ENCODE assay signal across 8 cellular contexts in genomic region chr2:241273552-241273988, GRCh38. TPM values are rescaled to one million over a fixed set of nuclear protein-coding genes. Genes with fewer than 3 reads are reported as not detected.
DNase-seq lines count a peak whose midpoint lies in the region; ATAC-seq and TF ChIP-seq lines count a peak whose summit lies in the region.

No MANE protein-coding gene starts in this region.

- ATAC-seq in HG03097 (IDR thresholded peaks at IDR 0.05; ENCODE audit: low FRiP score, unreplicated experiment), result no peak
- no peak for ATAC-seq in HG03139 (IDR thresholded peaks at IDR 0.05; ENCODE audit: unreplicated experiment)

- no peak for TF ChIP-seq EP300 in stomach (IDR thresholded peaks at IDR 0.05)

- peaks cover 29% of the 10 kb centered on the region for H3K4me1 ChIP-seq in hepatocyte (ENCODE audit: insufficient read depth)
- peaks cover 25 to 54% (median 45%) of the 10 kb centered on the region in 4 donors for H3K4me1 ChIP-seq in stomach

- 73% methylated on average over 7 of the region's 7 CpGs for WGBS in hepatocyte (ENCODE audit: low lambda C conversion rate, missing lambda C conversion rate)
- 50 to 64% (median 59%) methylated on average over 7 of the region's 7 CpGs for WGBS in stomach, 5 donors

- peak overlapping the region; percentile 89 for H3K4me2 ChIP-seq in hepatocyte

- no peak overlapping the region for H3K4me3 ChIP-seq in hepatocyte
- peak overlapping the region in 3 of 4 donors; percentile 95 to 98 (median 98) for H3K4me3 ChIP-seq in stomach

- no peaks in the 10 kb centered on the region for H3K27me3 Mint-ChIP-seq in activated CD4-positive, alpha-beta T cell treated with anti-CD3 and anti-CD28 coated beads, Interleukin-2, amount 10 ng/mL, durations not matched to agents 24 days and 14 days
- no peaks in the 10 kb centered on the region for H3K27me3 Mint-ChIP-seq in activated CD4-positive, alpha-beta memory T cell treated with anti-CD3 and anti-CD28 coated beads for 36 hours

- H3K9me3 Mint-ChIP-seq in activated CD4-positive, alpha-beta T cell treated with anti-CD3 and anti-CD28 coated beads, Interleukin-2, amount 10 ng/mL, durations not matched to agents 24 days and 14 days, result peaks cover 11% of the 10 kb centered on the region
- H3K9me3 Mint-ChIP-seq in activated CD4-positive, alpha-beta memory T cell treated with anti-CD3 and anti-CD28 coated beads for 36 hours, result peaks cover 14% of the 10 kb centered on the region

- H3K27ac ChIP-seq in hepatocyte (peak overlapping the region; percentile 96), stomach (peak overlapping the region; percentile 94 to 98 (median 97))

- H3K9me2 ChIP-seq in hepatocyte (replicated peaks; ENCODE audit: insufficient read depth), result no peaks in the 10 kb centered on the region

- H3K36me3 ChIP-seq in hepatocyte (replicated peaks; ENCODE audit: insufficient read depth, low read depth) (no peaks in the 10 kb centered on the region), stomach (peaks cover 0 to 5% (median 2%) of the 10 kb centered on the region in 4 donors)

- peaks cover 28% of the 10 kb centered on the region for H3K36me3 Mint-ChIP-seq in activated CD4-positive, alpha-beta T cell treated with anti-CD3 and anti-CD28 coated beads, Interleukin-2, amount 10 ng/mL, durations not matched to agents 24 days and 14 days (ENCODE audit: low read depth)
- peaks cover 13% of the 10 kb centered on the region for H3K36me3 Mint-ChIP-seq in activated CD4-positive, alpha-beta memory T cell treated with anti-CD3 and anti-CD28 coated beads for 36 hours

- H3K4me1 Mint-ChIP-seq in activated CD4-positive, alpha-beta T cell treated with anti-CD3 and anti-CD28 coated beads, Interleukin-2, amount 10 ng/mL, durations not matched to agents 24 days and 14 days, result peaks cover 33% of the 10 kb centered on the region
- peaks cover 45% of the 10 kb centered on the region for H3K4me1 Mint-ChIP-seq in activated CD4-positive, alpha-beta memory T cell treated with anti-CD3 and anti-CD28 coated beads for 36 hours (ENCODE audit: low read depth)

- H3K4me3 Mint-ChIP-seq in activated CD4-positive, alpha-beta T cell treated with anti-CD3 and anti-CD28 coated beads, Interleukin-2, amount 10 ng/mL, durations not matched to agents 24 days and 14 days, result peak overlapping the region; percentile 80
- H3K4me3 Mint-ChIP-seq in activated CD4-positive, alpha-beta memory T cell treated with anti-CD3 and anti-CD28 coated beads for 36 hours, result peak overlapping the region; percentile 60

- H4K20me1 ChIP-seq in hepatocyte (ENCODE audit: insufficient read depth, poor library complexity, severe bottlenecking), result peaks cover 35% of the 10 kb centered on the region

- no peak for TF ChIP-seq CTCF in hepatocyte (IDR thresholded peaks at IDR 0.05; ENCODE audit: poor library complexity)
- TF ChIP-seq CTCF in stomach (IDR thresholded peaks at IDR 0.05), result no peak

- H3K79me2 ChIP-seq in hepatocyte, result peaks cover 97% of the 10 kb centered on the region

- TF ChIP-seq POLR2A in stomach (IDR thresholded peaks at IDR 0.05), result no peak

- CTCF ChIA-PET in activated CD4-positive, alpha-beta memory T cell treated with anti-CD3 and anti-CD28 coated beads for 36 hours (lab: Charles Lee), result no interaction called here

- H3K9me3 ChIP-seq in hepatocyte (ENCODE audit: low read depth) (no peaks in the 10 kb centered on the region), stomach (no peaks in the 10 kb centered on the region)

- no peaks in the 10 kb centered on the region for H3K27me3 ChIP-seq in hepatocyte
- no peaks in the 10 kb centered on the region for H3K27me3 ChIP-seq in stomach

- H2AFZ ChIP-seq in hepatocyte, result no peak overlapping the region

- DNase-seq in activated CD4-positive, alpha-beta T cell treated with anti-CD3 and anti-CD28 coated beads, Interleukin-2, amount 10 ng/mL, durations not matched to agents 24 days and 14 days, result no peak
- DNase-seq in activated CD4-positive, alpha-beta T cell treated with anti-CD3 and anti-CD28 coated beads for 48 hours, result no peak
- DNase-seq in activated CD4-positive, alpha-beta memory T cell treated with anti-CD3 and anti-CD28 coated beads for 36 hours, result no peak
- DNase-seq in hepatocyte (ENCODE audit: low spot score) (no peak), stomach (peak; percentile 17), NCI-H187 (lab: John Stamatoyannopoulos, UW) (no peak)

- POLR2A ChIA-PET in activated CD4-positive, alpha-beta memory T cell treated with anti-CD3 and anti-CD28 coated beads for 36 hours (lab: Charles Lee), result no interaction called here

- H3K27ac Mint-ChIP-seq in activated CD4-positive, alpha-beta T cell treated with anti-CD3 and anti-CD28 coated beads, Interleukin-2, amount 10 ng/mL, durations not matched to agents 24 days and 14 days, result peak overlapping the region; percentile 74
- peak overlapping the region; percentile 19 for H3K27ac Mint-ChIP-seq in activated CD4-positive, alpha-beta memory T cell treated with anti-CD3 and anti-CD28 coated beads for 36 hours

- intact Hi-C loops in activated CD4-positive, alpha-beta T cell treated with anti-CD3 and anti-CD28 coated beads, Interleukin-2, amount 10 ng/mL, durations not matched to agents 24 days and 14 days (cut with micrococcal nuclease), result no loop called here
- intact Hi-C loops in activated CD4-positive, alpha-beta memory T cell treated with anti-CD3 and anti-CD28 coated beads for 36 hours (cut with micrococcal nuclease), result loop anchor here (2.0 to 10.0 kb wide), 2 partner anchors 41 to 199 kb away; partner anchors contain the start of genes HDLBP and SEPTIN2
- intact Hi-C loops in stomach (cut with DNase I; ENCODE audit: low total_unique reads), result no loop called here

RNA-seq across cellular contexts. Expression of gene HDLBP, which starts 41.9 kb away (rescaled TPM):
- total RNA-seq in activated CD4-positive, alpha-beta T cell treated with anti-CD3 and anti-CD28 coated beads, Interleukin-2, amount 10 ng/mL, durations not matched to agents 24 days and 14 days, result 266 and 270 TPM in 2 replicates
- total RNA-seq in activated CD4-positive, alpha-beta memory T cell treated with anti-CD3 and anti-CD28 coated beads for 36 hours, result 100 to 1,000 TPM; 243 to 251 TPM
- total RNA-seq in hepatocyte (393 and 437 TPM in 2 replicates), stomach (100 to 1,000 TPM; 350 to 752 (median 530) TPM)
- polyA plus RNA-seq in hepatocyte (389 and 394 TPM in 2 replicates), stomach (100 to 1,000 TPM; 171 to 207 (median 173) TPM)

RNA-seq across cellular contexts. Expression of gene SEPTIN2, which starts 42.2 kb away (rescaled TPM):
- 212 and 215 TPM in 2 replicates for total RNA-seq in activated CD4-positive, alpha-beta T cell treated with anti-CD3 and anti-CD28 coated beads, Interleukin-2, amount 10 ng/mL, durations not matched to agents 24 days and 14 days
- total RNA-seq in activated CD4-positive, alpha-beta memory T cell treated with anti-CD3 and anti-CD28 coated beads for 36 hours, result 100 to 1,000 TPM; 255 to 261 TPM
- total RNA-seq in hepatocyte (373 and 388 TPM in 2 replicates), stomach (100 to 1,000 TPM in 4 of 5 donors, 10 to 100 TPM in 1; 88.7 to 603 (median 272) TPM)
- polyA plus RNA-seq in hepatocyte (314 and 315 TPM in 2 replicates), stomach (100 to 1,000 TPM; 104 to 169 (median 164) TPM)
